In the genomic region with DNA sequence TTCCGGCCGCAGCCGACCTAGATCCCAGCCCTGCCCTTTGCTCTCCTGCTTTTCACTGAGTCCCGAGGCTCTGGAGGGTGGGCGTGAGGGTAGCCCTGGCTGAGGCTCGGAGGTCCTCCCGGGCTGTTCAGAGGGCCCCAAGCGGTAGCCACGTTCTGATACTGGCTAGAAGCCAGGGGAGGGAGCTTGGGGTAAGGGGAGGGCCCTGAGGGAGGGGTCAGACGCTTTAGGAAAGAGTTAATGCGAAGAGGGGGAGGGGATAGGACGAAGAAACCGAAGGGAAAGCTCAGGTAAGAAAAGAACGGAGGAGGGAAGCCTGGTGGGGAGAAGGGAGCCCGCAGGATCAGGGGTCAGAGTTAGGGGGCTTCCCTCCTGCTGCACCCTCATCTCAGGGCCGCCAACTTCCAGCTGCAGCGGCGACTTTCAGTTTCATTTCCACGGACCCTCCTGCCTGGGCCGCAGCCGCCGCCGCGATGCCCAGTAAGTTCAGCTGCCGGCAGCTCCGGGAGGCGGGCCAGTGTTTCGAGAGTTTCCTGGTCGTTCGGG, we compare ENCODE assay signal across 1 cellular context.
TF ChIP-seq lines count a peak whose summit lies in the region.

A gene with protein sequence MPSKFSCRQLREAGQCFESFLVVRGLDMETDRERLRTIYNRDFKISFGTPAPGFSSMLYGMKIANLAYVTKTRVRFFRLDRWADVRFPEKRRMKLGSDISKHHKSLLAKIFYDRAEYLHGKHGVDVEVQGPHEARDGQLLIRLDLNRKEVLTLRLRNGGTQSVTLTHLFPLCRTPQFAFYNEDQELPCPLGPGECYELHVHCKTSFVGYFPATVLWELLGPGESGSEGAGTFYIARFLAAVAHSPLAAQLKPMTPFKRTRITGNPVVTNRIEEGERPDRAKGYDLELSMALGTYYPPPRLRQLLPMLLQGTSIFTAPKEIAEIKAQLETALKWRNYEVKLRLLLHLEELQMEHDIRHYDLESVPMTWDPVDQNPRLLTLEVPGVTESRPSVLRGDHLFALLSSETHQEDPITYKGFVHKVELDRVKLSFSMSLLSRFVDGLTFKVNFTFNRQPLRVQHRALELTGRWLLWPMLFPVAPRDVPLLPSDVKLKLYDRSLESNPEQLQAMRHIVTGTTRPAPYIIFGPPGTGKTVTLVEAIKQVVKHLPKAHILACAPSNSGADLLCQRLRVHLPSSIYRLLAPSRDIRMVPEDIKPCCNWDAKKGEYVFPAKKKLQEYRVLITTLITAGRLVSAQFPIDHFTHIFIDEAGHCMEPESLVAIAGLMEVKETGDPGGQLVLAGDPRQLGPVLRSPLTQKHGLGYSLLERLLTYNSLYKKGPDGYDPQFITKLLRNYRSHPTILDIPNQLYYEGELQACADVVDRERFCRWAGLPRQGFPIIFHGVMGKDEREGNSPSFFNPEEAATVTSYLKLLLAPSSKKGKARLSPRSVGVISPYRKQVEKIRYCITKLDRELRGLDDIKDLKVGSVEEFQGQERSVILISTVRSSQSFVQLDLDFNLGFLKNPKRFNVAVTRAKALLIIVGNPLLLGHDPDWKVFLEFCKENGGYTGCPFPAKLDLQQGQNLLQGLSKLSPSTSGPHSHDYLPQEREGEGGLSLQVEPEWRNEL (plus strand): TSS at position 220 of the 546 bp plus-strand sequence. CDS start 254 bp downstream, at position 474.

TF ChIP-seq in HEK293, 187 proteins besides CTCF, POLR2A, EP300 and RAD21 (continued from another document and continues in another):
- TF ChIP-seq ZXDB (tag by site-specific recombination; IDR thresholded peaks at IDR 0.05), result peak; percentile 86
- peak; percentile 88 for TF ChIP-seq GLIS2 (tag by site-specific recombination; IDR thresholded peaks at IDR 0.05)
- TF ChIP-seq ZNF830 (tag by site-specific recombination; IDR thresholded peaks at IDR 0.05; ENCODE audit: low read depth), result no peak
- TF ChIP-seq ZNF785 (tag by site-specific recombination; IDR thresholded peaks at IDR 0.05), result no peak
- TF ChIP-seq ZNF629 (tag by site-specific recombination; IDR thresholded peaks at IDR 0.05), result peak; percentile 63
- TF ChIP-seq ZNF549 (tag by site-specific recombination; IDR thresholded peaks at IDR 0.05), result no peak
- no peak for TF ChIP-seq OVOL3 (tag by site-specific recombination; IDR thresholded peaks at IDR 0.05)
- 0 out of 2 replicates have a peak, but pooled peaks have one; percentile 28 for TF ChIP-seq BCL6B (tag by site-specific recombination; IDR thresholded peaks at IDR 0.05)
- TF ChIP-seq SP3 (tag by site-specific recombination; IDR thresholded peaks at IDR 0.05), result peak; percentile 91
- TF ChIP-seq ZNF266 (tag by site-specific recombination; IDR thresholded peaks at IDR 0.05; ENCODE audit: low read depth), result no peak
- TF ChIP-seq ZNF501 (tag by site-specific recombination; IDR thresholded peaks at IDR 0.05), result peak; percentile 93
- TF ChIP-seq GLI4 (tag by site-specific recombination; IDR thresholded peaks at IDR 0.05), result no peak
- TF ChIP-seq ZNF157 (tag by site-specific recombination; IDR thresholded peaks at IDR 0.05), result no peak
- TF ChIP-seq, protein P1, sequence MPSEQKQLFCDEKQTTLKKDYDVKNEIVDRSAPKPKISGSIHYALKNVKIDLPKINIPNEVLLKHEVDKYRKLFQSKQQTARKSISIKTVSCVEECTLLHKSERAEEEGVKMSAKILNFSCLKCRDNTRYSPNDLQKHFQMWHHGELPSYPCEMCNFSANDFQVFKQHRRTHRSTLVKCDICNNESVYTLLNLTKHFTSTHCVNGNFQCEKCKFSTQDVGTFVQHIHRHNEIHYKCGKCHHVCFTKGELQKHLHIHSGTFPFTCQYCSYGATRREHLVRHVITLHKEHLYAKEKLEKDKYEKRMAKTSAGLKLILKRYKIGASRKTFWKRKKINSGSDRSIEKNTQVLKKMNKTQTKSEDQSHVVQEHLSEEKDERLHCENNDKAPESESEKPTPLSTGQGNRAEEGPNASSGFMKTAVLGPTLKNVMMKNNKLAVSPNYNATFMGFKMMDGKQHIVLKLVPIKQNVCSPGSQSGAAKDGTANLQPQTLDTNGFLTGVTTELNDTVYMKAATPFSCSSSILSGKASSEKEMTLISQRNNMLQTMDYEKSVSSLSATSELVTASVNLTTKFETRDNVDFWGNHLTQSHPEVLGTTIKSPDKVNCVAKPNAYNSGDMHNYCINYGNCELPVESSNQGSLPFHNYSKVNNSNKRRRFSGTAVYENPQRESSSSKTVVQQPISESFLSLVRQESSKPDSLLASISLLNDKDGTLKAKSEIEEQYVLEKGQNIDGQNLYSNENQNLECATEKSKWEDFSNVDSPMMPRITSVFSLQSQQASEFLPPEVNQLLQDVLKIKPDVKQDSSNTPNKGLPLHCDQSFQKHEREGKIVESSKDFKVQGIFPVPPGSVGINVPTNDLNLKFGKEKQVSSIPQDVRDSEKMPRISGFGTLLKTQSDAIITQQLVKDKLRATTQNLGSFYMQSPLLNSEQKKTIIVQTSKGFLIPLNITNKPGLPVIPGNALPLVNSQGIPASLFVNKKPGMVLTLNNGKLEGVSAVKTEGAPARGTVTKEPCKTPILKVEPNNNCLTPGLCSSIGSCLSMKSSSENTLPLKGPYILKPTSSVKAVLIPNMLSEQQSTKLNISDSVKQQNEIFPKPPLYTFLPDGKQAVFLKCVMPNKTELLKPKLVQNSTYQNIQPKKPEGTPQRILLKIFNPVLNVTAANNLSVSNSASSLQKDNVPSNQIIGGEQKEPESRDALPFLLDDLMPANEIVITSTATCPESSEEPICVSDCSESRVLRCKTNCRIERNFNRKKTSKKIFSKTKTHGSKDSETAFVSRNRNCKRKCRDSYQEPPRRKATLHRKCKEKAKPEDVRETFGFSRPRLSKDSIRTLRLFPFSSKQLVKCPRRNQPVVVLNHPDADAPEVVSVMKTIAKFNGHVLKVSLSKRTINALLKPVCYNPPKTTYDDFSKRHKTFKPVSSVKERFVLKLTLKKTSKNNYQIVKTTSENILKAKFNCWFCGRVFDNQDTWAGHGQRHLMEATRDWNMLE (tag by site-specific recombination; conservative IDR thresholded peaks at IDR 0.05; ENCODE audit: low read depth), result no peak
- TF ChIP-seq EGR2 (tag by site-specific recombination; IDR thresholded peaks at IDR 0.05; ENCODE audit: low read depth), result 0 out of 2 replicates have a peak, but pooled peaks have one; percentile 26
- TF ChIP-seq ZNF521 (tag by site-specific recombination; IDR thresholded peaks at IDR 0.05), result no peak
- TF ChIP-seq OSR2 (tag by site-specific recombination; IDR thresholded peaks at IDR 0.05), result peak; percentile 61; the same call in 1 of the 2 replicates
- no peak for TF ChIP-seq YY2 (tag by site-specific recombination; IDR thresholded peaks at IDR 0.05)
- TF ChIP-seq SP7 (tag by site-specific recombination; IDR thresholded peaks at IDR 0.05), result peak; percentile 77; the same call in 1 of the 2 replicates
- TF ChIP-seq ZSCAN23 (tag by site-specific recombination; IDR thresholded peaks at IDR 0.05), result no peak
- peak; percentile 89 for TF ChIP-seq KLF16 (tag by site-specific recombination; IDR thresholded peaks at IDR 0.05)
- no peak for TF ChIP-seq ZNF529 (tag by site-specific recombination; IDR thresholded peaks at IDR 0.05; ENCODE audit: insufficient replicate concordance)
- TF ChIP-seq, protein P2, sequence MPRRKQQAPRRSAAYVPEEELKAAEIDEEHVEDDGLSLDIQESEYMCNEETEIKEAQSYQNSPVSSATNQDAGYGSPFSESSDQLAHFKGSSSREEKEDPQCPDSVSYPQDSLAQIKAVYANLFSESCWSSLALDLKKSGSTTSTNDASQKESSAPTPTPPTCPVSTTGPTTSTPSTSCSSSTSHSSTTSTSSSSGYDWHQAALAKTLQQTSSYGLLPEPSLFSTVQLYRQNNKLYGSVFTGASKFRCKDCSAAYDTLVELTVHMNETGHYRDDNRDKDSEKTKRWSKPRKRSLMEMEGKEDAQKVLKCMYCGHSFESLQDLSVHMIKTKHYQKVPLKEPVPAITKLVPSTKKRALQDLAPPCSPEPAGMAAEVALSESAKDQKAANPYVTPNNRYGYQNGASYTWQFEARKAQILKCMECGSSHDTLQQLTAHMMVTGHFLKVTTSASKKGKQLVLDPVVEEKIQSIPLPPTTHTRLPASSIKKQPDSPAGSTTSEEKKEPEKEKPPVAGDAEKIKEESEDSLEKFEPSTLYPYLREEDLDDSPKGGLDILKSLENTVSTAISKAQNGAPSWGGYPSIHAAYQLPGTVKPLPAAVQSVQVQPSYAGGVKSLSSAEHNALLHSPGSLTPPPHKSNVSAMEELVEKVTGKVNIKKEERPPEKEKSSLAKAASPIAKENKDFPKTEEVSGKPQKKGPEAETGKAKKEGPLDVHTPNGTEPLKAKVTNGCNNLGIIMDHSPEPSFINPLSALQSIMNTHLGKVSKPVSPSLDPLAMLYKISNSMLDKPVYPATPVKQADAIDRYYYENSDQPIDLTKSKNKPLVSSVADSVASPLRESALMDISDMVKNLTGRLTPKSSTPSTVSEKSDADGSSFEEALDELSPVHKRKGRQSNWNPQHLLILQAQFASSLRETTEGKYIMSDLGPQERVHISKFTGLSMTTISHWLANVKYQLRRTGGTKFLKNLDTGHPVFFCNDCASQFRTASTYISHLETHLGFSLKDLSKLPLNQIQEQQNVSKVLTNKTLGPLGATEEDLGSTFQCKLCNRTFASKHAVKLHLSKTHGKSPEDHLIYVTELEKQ (tag by site-specific recombination; IDR thresholded peaks at IDR 0.05; ENCODE audit: borderline replicate concordance), result peak; percentile 23; the same call in 1 of the 2 replicates
- TF ChIP-seq ZNF280C (tag by site-specific recombination; IDR thresholded peaks at IDR 0.05), result no peak
- TF ChIP-seq, protein P3, sequence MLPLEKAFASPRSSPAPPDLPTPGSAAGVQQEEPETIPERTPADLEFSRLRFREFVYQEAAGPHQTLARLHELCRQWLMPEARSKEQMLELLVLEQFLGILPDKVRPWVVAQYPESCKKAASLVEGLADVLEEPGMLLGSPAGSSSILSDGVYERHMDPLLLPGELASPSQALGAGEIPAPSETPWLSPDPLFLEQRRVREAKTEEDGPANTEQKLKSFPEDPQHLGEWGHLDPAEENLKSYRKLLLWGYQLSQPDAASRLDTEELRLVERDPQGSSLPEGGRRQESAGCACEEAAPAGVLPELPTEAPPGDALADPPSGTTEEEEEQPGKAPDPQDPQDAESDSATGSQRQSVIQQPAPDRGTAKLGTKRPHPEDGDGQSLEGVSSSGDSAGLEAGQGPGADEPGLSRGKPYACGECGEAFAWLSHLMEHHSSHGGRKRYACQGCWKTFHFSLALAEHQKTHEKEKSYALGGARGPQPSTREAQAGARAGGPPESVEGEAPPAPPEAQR (tag by site-specific recombination; IDR thresholded peaks at IDR 0.05), result no peak
- TF ChIP-seq, protein P4, sequence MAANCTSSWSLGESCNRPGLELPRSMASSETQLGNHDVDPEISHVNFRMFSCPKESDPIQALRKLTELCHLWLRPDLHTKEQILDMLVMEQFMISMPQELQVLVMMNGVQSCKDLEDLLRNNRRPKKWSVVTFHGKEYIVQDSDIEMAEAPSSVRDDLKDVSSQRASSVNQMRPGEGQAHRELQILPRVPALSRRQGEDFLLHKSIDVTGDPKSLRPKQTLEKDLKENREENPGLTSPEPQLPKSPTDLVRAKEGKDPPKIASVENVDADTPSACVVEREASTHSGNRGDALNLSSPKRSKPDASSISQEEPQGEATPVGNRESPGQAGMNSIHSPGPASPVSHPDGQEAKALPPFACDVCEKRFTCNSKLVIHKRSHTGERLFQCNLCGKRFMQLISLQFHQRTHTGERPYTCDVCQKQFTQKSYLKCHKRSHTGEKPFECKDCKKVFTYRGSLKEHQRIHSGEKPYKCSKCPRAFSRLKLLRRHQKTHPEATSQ (tag by site-specific recombination; IDR thresholded peaks at IDR 0.05), result 0 out of 2 replicates have a peak, but pooled peaks have one; percentile 13
- TF ChIP-seq ZSCAN16 (tag by site-specific recombination; IDR thresholded peaks at IDR 0.05), result 0 out of 2 replicates have a peak, but pooled peaks have one; percentile 27
- no peak for TF ChIP-seq ZNF155 (tag by site-specific recombination; IDR thresholded peaks at IDR 0.05)
- no peak for TF ChIP-seq ZNF776 (tag by site-specific recombination; IDR thresholded peaks at IDR 0.05; ENCODE audit: borderline replicate concordance)
- TF ChIP-seq IKZF3 (tag by site-specific recombination; IDR thresholded peaks at IDR 0.05), result 0 out of 2 replicates have a peak, but pooled peaks have one; percentile 46
- no peak for TF ChIP-seq ZNF548 (tag by site-specific recombination; IDR thresholded peaks at IDR 0.05)
- TF ChIP-seq REPIN1 (tag by site-specific recombination; IDR thresholded peaks at IDR 0.05; ENCODE audit: low read depth), result no peak
- no peak; the same call in 1 of the 2 replicates for TF ChIP-seq ZNF10 (tag by site-specific recombination; IDR thresholded peaks at IDR 0.05)
- TF ChIP-seq ZNF23 (tag by site-specific recombination; IDR thresholded peaks at IDR 0.05; ENCODE audit: borderline replicate concordance), result no peak
- peak; percentile 55; the same call in 1 of the 2 replicates for TF ChIP-seq ZNF394 (tag by site-specific recombination; IDR thresholded peaks at IDR 0.05; ENCODE audit: borderline replicate concordance)
- no peak for TF ChIP-seq ZNF777 (tag by site-specific recombination; IDR thresholded peaks at IDR 0.05; ENCODE audit: borderline replicate concordance)
- no peak for TF ChIP-seq ZNF558 (tag by site-specific recombination; IDR thresholded peaks at IDR 0.05)
- no peak for TF ChIP-seq ZNF571 (tag by site-specific recombination; IDR thresholded peaks at IDR 0.05)
